ENCODE assay signal across 8 cellular contexts in the genomic region with DNA sequence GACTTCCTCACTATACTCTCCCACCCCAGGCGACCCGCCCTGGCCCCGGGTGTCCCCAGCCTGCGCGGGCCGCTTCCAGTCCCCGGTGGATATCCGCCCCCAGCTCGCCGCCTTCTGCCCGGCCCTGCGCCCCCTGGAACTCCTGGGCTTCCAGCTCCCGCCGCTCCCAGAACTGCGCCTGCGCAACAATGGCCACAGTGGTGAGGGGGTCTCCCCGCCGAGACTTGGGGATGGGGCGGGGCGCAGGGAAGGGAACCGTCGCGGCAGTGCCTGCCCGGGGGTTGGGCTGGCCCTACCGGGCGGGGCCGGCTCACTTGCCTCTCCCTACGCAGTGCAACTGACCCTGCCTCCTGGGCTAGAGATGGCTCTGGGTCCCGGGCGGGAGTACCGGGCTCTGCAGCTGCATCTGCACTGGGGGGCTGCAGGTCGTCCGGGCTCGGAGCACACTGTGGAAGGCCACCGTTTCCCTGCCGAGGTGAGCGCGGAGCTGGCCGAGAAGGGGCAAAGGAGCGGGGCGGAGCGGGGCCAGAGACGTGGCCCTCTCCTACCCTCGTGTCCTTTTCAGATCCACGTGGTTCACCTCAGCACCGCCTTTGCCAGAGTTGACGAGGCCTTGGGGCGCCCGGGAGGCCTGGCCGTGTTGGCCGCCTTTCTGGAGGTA. TPM values are rescaled to one million over a fixed set of nuclear protein-coding genes. Genes with fewer than 3 reads are reported as not detected.
A peak's percentile ranks its signal among the peaks of the same experiment; 100 is the strongest.
DNase-seq lines count a peak whose midpoint lies in the region; ATAC-seq and TF ChIP-seq lines count a peak whose summit lies in the region.

No MANE protein-coding gene starts in this region.

- no peak overlapping the region for H3K27ac Mint-ChIP-seq in activated CD4-positive, alpha-beta T cell treated with anti-CD3 and anti-CD28 coated beads for 36 hours

- peak; percentile 74 for ATAC-seq in activated CD4-positive, alpha-beta T cell treated with anti-CD3 and anti-CD28 coated beads for 36 hours
- ATAC-seq in left colon (peak; percentile 81), HG02870 (IDR thresholded peaks at IDR 0.05; ENCODE audit: unreplicated experiment) (no peak), HG03196 (IDR thresholded peaks at IDR 0.05; ENCODE audit: unreplicated experiment) (no peak)
- peak; percentile 69 for ATAC-seq in stimulated activated naive CD8-positive, alpha-beta T cell treated with anti-CD3 and anti-CD28 coated beads, Interleukin-15, Interleukin-2, amounts not matched to agents 100 U/mL and 50 U/mL, for 24 hours

- H3K4me3 Mint-ChIP-seq in activated CD4-positive, alpha-beta T cell treated with anti-CD3 and anti-CD28 coated beads for 36 hours, result peak overlapping the region; percentile 54

- peak overlapping the region; percentile 42 for H3K4me3 ChIP-seq in astrocyte of the spinal cord (ENCODE audit: low read depth, low read length)

- no peaks in the 10 kb centered on the region for H3K9me3 Mint-ChIP-seq in activated CD4-positive, alpha-beta T cell treated with anti-CD3 and anti-CD28 coated beads for 36 hours (ENCODE audit: low read depth)

- DNase-seq in activated CD4-positive, alpha-beta T cell treated with anti-CD3 and anti-CD28 coated beads for 36 hours, result peak; percentile 63
- DNase-seq in activated CD4-positive, alpha-beta T cell treated with anti-CD3 and anti-CD28 coated beads for 1 hour, result no peak
- no peak for DNase-seq in astrocyte of the spinal cord (ENCODE audit: low read depth, low spot score)
- peak in 1 of 2 donors; percentile 62 for DNase-seq in left colon
- DNase-seq in stimulated activated naive CD8-positive, alpha-beta T cell treated with anti-CD3 and anti-CD28 coated beads, Interleukin-15, Interleukin-2, amounts not matched to agents 100 U/mL and 50 U/mL, for 24 hours, result peak; percentile 74
- no peak for DNase-seq in NCI-H1436 treated with DMSO at 0.1 percent for 48 hours (lab: John Stamatoyannopoulos, UW)

- CTCF ChIA-PET in activated CD4-positive, alpha-beta T cell treated with anti-CD3 and anti-CD28 coated beads for 36 hours (lab: Charles Lee), result interaction anchor here (0.6 to 4.9 kb wide), 5 partner anchors 11 to 92 kb away, joined by 3 to 24 read pairs (median 3); a partner anchor contains a TSS

- in situ Hi-C loops in astrocyte of the spinal cord (cut with HindIII; ENCODE audit: low sequenced_read_pairs), result no loop called here

- POLR2A ChIA-PET in activated CD4-positive, alpha-beta T cell treated with anti-CD3 and anti-CD28 coated beads for 36 hours (lab: Charles Lee), result interaction anchor here (0.7 to 0.9 kb wide), 2 partner anchors 18 to 57 kb away, joined by 3 read pairs; a partner anchor contains a TSS

- intact Hi-C loops in activated CD4-positive, alpha-beta T cell treated with anti-CD3 and anti-CD28 coated beads for 36 hours (cut with DNase I, micrococcal nuclease), result no loop called here
- intact Hi-C loops in left colon (cut with DNase I, micrococcal nuclease), result no loop called here

- H3K4me1 Mint-ChIP-seq in activated CD4-positive, alpha-beta T cell treated with anti-CD3 and anti-CD28 coated beads for 36 hours, result peaks cover 10% of the 10 kb centered on the region

- peaks cover 9% of the 10 kb centered on the region for H3K27me3 Mint-ChIP-seq in activated CD4-positive, alpha-beta T cell treated with anti-CD3 and anti-CD28 coated beads for 36 hours

- TF ChIP-seq CTCF in astrocyte of the spinal cord (IDR thresholded peaks at IDR 0.05; ENCODE audit: low read depth, low read length), result no peak

- H3K36me3 Mint-ChIP-seq in activated CD4-positive, alpha-beta T cell treated with anti-CD3 and anti-CD28 coated beads for 36 hours (ENCODE audit: low read depth), result no peaks in the 10 kb centered on the region

RNA-seq across cellular contexts. Expression of a gene that starts 2.1 kb away (rescaled TPM):
- 1 to 10 TPM; 2.9 to 3.1 TPM for total RNA-seq in activated CD4-positive, alpha-beta T cell treated with anti-CD3 and anti-CD28 coated beads for 36 hours
- under 1 TPM; 0.56 to 0.89 TPM for total RNA-seq in left colon

RNA-seq across cellular contexts. Expression of a gene that starts 10.9 kb away (rescaled TPM):
- 10 to 100 TPM; 19.1 to 23.1 TPM for total RNA-seq in activated CD4-positive, alpha-beta T cell treated with anti-CD3 and anti-CD28 coated beads for 36 hours
- 1 to 10 TPM; 5.2 to 7.6 TPM for total RNA-seq in left colon

RNA-seq across cellular contexts. Expression of a gene that starts 13.9 kb away (rescaled TPM):
- 1 to 10 TPM; 4.3 to 5.5 TPM for total RNA-seq in activated CD4-positive, alpha-beta T cell treated with anti-CD3 and anti-CD28 coated beads for 36 hours
- total RNA-seq in left colon, result 100 to 1,000 TPM in 1 of 2 donors, 10 to 100 TPM in 1; 25.9 to 277 TPM

RNA-seq across cellular contexts. Expression of a gene that starts 17.8 kb away (rescaled TPM):
- 10 to 100 TPM in 1 of 2 experiments, 1 to 10 TPM in 1; 7.9 to 10.4 TPM for total RNA-seq in activated CD4-positive, alpha-beta T cell treated with anti-CD3 and anti-CD28 coated beads for 36 hours
- total RNA-seq in left colon, result 10 to 100 TPM; 25.0 to 33.1 TPM

RNA-seq across cellular contexts. Expression of a gene that starts 18.0 kb away (rescaled TPM):
- over 10,000 TPM in 1 of 2 experiments, 100 to 1,000 TPM in 1; 894 to 11,462 TPM for total RNA-seq in activated CD4-positive, alpha-beta T cell treated with anti-CD3 and anti-CD28 coated beads for 36 hours
- total RNA-seq in left colon, result over 10,000 TPM; 19,198 to 30,979 TPM

Comparison
In these comparisons a context has a peak if more than half of its experiments do, and no peak if none do; other contexts are left out.
1. DNase-seq: peak in activated CD4-positive, alpha-beta T cell treated with anti-CD3 and anti-CD28 coated beads for 36 hours (single experiment) and stimulated activated naive CD8-positive, alpha-beta T cell treated with anti-CD3 and anti-CD28 coated beads, Interleukin-15, Interleukin-2, amounts not matched to agents 100 U/mL and 50 U/mL, for 24 hours (single experiment); none in activated CD4-positive, alpha-beta T cell treated with anti-CD3 and anti-CD28 coated beads for 1 hour (single experiment), astrocyte of the spinal cord (single experiment) and NCI-H1436 treated with DMSO at 0.1 percent for 48 hours (single experiment).
2. ATAC-seq: peak in activated CD4-positive, alpha-beta T cell treated with anti-CD3 and anti-CD28 coated beads for 36 hours (single experiment), left colon (single experiment) and stimulated activated naive CD8-positive, alpha-beta T cell treated with anti-CD3 and anti-CD28 coated beads, Interleukin-15, Interleukin-2, amounts not matched to agents 100 U/mL and 50 U/mL, for 24 hours (single experiment); none in HG02870 (single experiment) and HG03196 (single experiment).
3. RNA of a gene that starts 13.9 kb away (total RNA-seq): 25.9 to 277 TPM in left colon; 4.3 to 5.5 TPM in activated CD4-positive, alpha-beta T cell treated with anti-CD3 and anti-CD28 coated beads for 36 hours; every median in the first group is over 4 times any median in the second.